In the genomic region with DNA sequence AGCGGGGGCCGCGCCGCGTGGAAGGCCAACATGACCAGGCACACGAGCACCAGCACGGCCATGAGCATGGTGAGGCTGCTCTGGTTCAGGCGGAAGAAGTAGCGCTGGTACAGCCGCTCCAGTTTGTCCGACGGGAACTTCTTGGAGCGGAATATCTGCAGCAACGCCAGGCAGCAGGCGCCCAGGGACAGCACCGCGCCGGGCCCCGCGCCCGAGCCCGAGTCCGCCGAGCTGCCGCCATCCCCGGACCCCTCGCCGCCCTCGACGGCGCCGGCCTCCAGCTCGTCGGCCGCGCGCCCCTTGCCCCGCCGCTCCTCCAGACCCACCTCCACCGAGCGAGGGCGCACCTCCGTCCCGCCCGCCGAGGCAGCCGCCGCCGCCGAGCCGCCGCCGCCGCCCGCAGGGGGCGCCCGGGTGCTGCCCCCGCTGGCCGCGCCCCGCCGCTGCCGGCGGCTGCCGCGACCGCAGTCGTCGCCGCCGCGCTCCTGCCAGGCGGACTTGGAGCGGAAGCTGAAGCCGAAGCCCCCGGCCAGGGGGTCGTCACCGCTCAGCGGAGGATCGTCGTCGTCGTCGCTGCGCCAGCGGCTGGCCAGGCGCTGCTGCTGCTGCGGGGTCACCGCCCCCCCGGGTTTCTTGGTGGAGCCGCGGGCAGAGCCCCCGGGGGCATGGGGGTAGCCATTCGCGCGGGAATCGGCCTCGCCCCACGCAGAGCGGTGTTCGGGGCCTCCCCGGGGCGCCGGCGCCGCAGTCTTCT, we compare ENCODE assay signal across 9 cellular contexts. TPM values are rescaled to one million over a fixed set of nuclear protein-coding genes. Genes with fewer than 3 reads are reported as not detected.
A peak's percentile ranks its signal among the peaks of the same experiment; 100 is the strongest.
DNase-seq lines count a peak whose midpoint lies in the region; ATAC-seq and TF ChIP-seq lines count a peak whose summit lies in the region.
"Had no signal": no experiment of that assay in that cellular context is flagged by ENCODE, and none has a peak within 500 bp of the region (broad histone marks: within the 10 kb centered on the region; RNA-seq: fewer than 3 reads in every experiment).

No MANE protein-coding gene starts in this region.

- H3K9me3 Mint-ChIP-seq in CD4-positive, alpha-beta T cell = no peaks in the 10 kb centered on the region
- H3K9me3 Mint-ChIP-seq in activated naive CD8-positive, alpha-beta T cell treated with anti-CD3 and anti-CD28 coated beads, Interleukin-2, amount 10 ng/mL, durations not matched to agents 7 days and 5 days = no peaks in the 10 kb centered on the region

- no peaks in the 10 kb centered on the region for H3K36me3 Mint-ChIP-seq in CD4-positive, alpha-beta T cell (ENCODE audit: low read depth)
- H3K36me3 Mint-ChIP-seq in activated naive CD8-positive, alpha-beta T cell treated with anti-CD3 and anti-CD28 coated beads, Interleukin-2, amount 10 ng/mL, durations not matched to agents 7 days and 5 days = no peaks in the 10 kb centered on the region

- intact Hi-C loops in CD4-positive, alpha-beta T cell (cut with DNase I, micrococcal nuclease) = loop anchor here in 1 of 2 experiments (2.0 kb wide), 1 partner anchor 111 kb away; no protein-coding TSS in a partner anchor

- peak; percentile 76 for ATAC-seq in CD4-positive, alpha-beta T cell (ENCODE audit: poor library complexity)
- peak; percentile 65 for ATAC-seq in activated naive CD8-positive, alpha-beta T cell treated with anti-CD3 and anti-CD28 coated beads, Interleukin-2, amount 10 ng/mL, durations not matched to agents 7 days and 5 days (ENCODE audit: low read depth)
- no peak for ATAC-seq in GM18505 (IDR thresholded peaks at IDR 0.05; ENCODE audit: unreplicated experiment)
- no peak for ATAC-seq in GM21737 (IDR thresholded peaks at IDR 0.05; ENCODE audit: unreplicated experiment)

- H3K27me3 ChIP-seq in CD4-positive, alpha-beta T cell (ENCODE audit: control insufficient read depth, insufficient read depth, low read length) = peaks cover 49% of the 10 kb centered on the region
- peaks cover 2% of the 10 kb centered on the region for H3K27me3 ChIP-seq in layer of hippocampus (ENCODE audit: control insufficient read depth, insufficient read depth, low read length)

- peak in 5 of 10 experiments; percentile 11 to 40 (median 19) for DNase-seq in CD4-positive, alpha-beta T cell
- peak; percentile 49 for DNase-seq in NCI-H1105 treated with DMSO at 0.1 percent for 48 hours (lab: John Stamatoyannopoulos, UW)
- DNase-seq in activated naive CD8-positive, alpha-beta T cell treated with anti-CD3 and anti-CD28 coated beads, Interleukin-2, amount 10 ng/mL, durations not matched to agents 7 days and 5 days = peak; percentile 78
- peak; percentile 15 to 19 for DNase-seq in stimulated activated CD8-positive, alpha-beta memory T cell treated with anti-CD3 and anti-CD28 coated beads, Interleukin-15, amount 100 ng/mL, for 48 hours (ENCODE audit: low read depth in 2 of 2)
- no peak for DNase-seq in midbrain (lab: John Stamatoyannopoulos, UW)

- H3K27me3 Mint-ChIP-seq in CD4-positive, alpha-beta T cell = peaks cover 66% of the 10 kb centered on the region
- H3K27me3 Mint-ChIP-seq in activated naive CD8-positive, alpha-beta T cell treated with anti-CD3 and anti-CD28 coated beads, Interleukin-2, amount 10 ng/mL, durations not matched to agents 7 days and 5 days = peaks cover 59% of the 10 kb centered on the region

- no peak overlapping the region for H3K4me3 Mint-ChIP-seq in CD4-positive, alpha-beta T cell
- no peak overlapping the region for H3K4me3 Mint-ChIP-seq in activated naive CD8-positive, alpha-beta T cell treated with anti-CD3 and anti-CD28 coated beads, Interleukin-2, amount 10 ng/mL, durations not matched to agents 7 days and 5 days

- no peaks in the 10 kb centered on the region for H3K9me3 ChIP-seq in CD4-positive, alpha-beta T cell (ENCODE audit: control insufficient read depth, low read length)
- H3K9me3 ChIP-seq: adrenal gland had no signal

- H3K27ac Mint-ChIP-seq in CD4-positive, alpha-beta T cell = no peak overlapping the region
- H3K27ac Mint-ChIP-seq in activated naive CD8-positive, alpha-beta T cell treated with anti-CD3 and anti-CD28 coated beads, Interleukin-2, amount 10 ng/mL, durations not matched to agents 7 days and 5 days = no peak overlapping the region

- TF ChIP-seq POLR2A in GM18505 (IDR thresholded peaks at IDR 0.05; ENCODE audit: borderline replicate concordance, extremely low read depth, insufficient read depth, insufficient read length) = no peak

- POLR2A ChIA-PET in CD4-positive, alpha-beta T cell (lab: Charles Lee) = no interaction called here
- POLR2A ChIA-PET in activated naive CD8-positive, alpha-beta T cell treated with anti-CD3 and anti-CD28 coated beads, Interleukin-2, amount 10 ng/mL, durations not matched to agents 7 days and 5 days (lab: Charles Lee) = no interaction called here

- H3K27ac ChIP-seq in CD4-positive, alpha-beta T cell (ENCODE audit: low read depth, low read length) = no peak overlapping the region
- H3K27ac ChIP-seq in layer of hippocampus (ENCODE audit: low read depth, low read length) = peak overlapping the region; percentile 82

- no peak for TF ChIP-seq CTCF in CD4-positive, alpha-beta T cell (IDR thresholded peaks at IDR 0.05)

- CTCF ChIA-PET in CD4-positive, alpha-beta T cell (lab: Charles Lee) = no interaction called here

- H3K4me1 Mint-ChIP-seq in CD4-positive, alpha-beta T cell (ENCODE audit: low read depth) = peaks cover 9% of the 10 kb centered on the region
- no peaks in the 10 kb centered on the region for H3K4me1 Mint-ChIP-seq in activated naive CD8-positive, alpha-beta T cell treated with anti-CD3 and anti-CD28 coated beads, Interleukin-2, amount 10 ng/mL, durations not matched to agents 7 days and 5 days

RNA-seq across cellular contexts. Expression of gene ADCY5, which starts 1.0 kb away (rescaled TPM):
- total RNA-seq in CD4-positive, alpha-beta T cell = not detected
- not detected for total RNA-seq in activated naive CD8-positive, alpha-beta T cell treated with anti-CD3 and anti-CD28 coated beads, Interleukin-2, amount 10 ng/mL, durations not matched to agents 7 days and 5 days

Comparison
In these comparisons a context has a peak if more than half of its experiments do, and no peak if none do; other contexts are left out.
1. ATAC-seq: peak in CD4-positive, alpha-beta T cell (single experiment) and activated naive CD8-positive, alpha-beta T cell treated with anti-CD3 and anti-CD28 coated beads, Interleukin-2, amount 10 ng/mL, durations not matched to agents 7 days and 5 days (single experiment); none in GM18505 (single experiment) and GM21737 (single experiment).